Comparison of ENCODE assay signal across 23 cellular contexts in genomic region chr2:4188561-4188960, GRCh38.
"Had no signal": no experiment of that assay in that cellular context is flagged by ENCODE, and none has a peak within 500 bp of the region (broad histone marks: within the 10 kb centered on the region; RNA-seq: fewer than 3 reads in every experiment).

No MANE protein-coding gene starts in this region.

- H3K27ac ChIP-seq: coronary artery, dorsolateral prefrontal cortex, esophagus muscularis mucosa, foreskin keratinocyte, gastroesophageal sphincter, heart left ventricle, hepatocyte, left ventricle myocardium inferior, lower lobe of right lung had no signal

- H3K36me3 ChIP-seq: esophagus muscularis mucosa, gastroesophageal sphincter, heart left ventricle, left ventricle myocardium inferior, lower lobe of right lung had no signal

- DNase-seq: dermis blood vessel endothelial cell; dorsolateral prefrontal cortex; effector CD4-positive, alpha-beta T cell; effector memory CD4-positive, alpha-beta T cell; foreskin keratinocyte; heart left ventricle; hypothalamus; immature natural killer cell; islet precursor cell; kidney; kidney glomerular epithelial cell; left colon; left ventricle myocardium inferior; lower lobe of right lung; mesenchymal stem cell; mucosa of descending colon; naive B cell; naive thymus-derived CD8-positive, alpha-beta T cell had no signal

- ATAC-seq: foreskin keratinocyte; gastroesophageal sphincter; heart left ventricle; left colon; left lobe of liver; lower lobe of right lung; mucosa of descending colon; naive thymus-derived CD8-positive, alpha-beta T cell had no signal

- H3K4me3 ChIP-seq: coronary artery, dorsolateral prefrontal cortex, esophagus muscularis mucosa, gastroesophageal sphincter, heart left ventricle, hepatocyte, left ventricle myocardium inferior, lower lobe of right lung, mucosa of descending colon had no signal

- H3K4me1 ChIP-seq: esophagus muscularis mucosa, foreskin keratinocyte, gastroesophageal sphincter, heart left ventricle, left ventricle myocardium inferior, lower lobe of right lung had no signal

- H3K27me3 ChIP-seq: esophagus muscularis mucosa, foreskin keratinocyte, gastroesophageal sphincter, hepatocyte had no signal

- H3K9me3 ChIP-seq: esophagus muscularis mucosa, lower lobe of right lung had no signal
